ENCODE assay signal across 19 cellular contexts in the genomic region with DNA sequence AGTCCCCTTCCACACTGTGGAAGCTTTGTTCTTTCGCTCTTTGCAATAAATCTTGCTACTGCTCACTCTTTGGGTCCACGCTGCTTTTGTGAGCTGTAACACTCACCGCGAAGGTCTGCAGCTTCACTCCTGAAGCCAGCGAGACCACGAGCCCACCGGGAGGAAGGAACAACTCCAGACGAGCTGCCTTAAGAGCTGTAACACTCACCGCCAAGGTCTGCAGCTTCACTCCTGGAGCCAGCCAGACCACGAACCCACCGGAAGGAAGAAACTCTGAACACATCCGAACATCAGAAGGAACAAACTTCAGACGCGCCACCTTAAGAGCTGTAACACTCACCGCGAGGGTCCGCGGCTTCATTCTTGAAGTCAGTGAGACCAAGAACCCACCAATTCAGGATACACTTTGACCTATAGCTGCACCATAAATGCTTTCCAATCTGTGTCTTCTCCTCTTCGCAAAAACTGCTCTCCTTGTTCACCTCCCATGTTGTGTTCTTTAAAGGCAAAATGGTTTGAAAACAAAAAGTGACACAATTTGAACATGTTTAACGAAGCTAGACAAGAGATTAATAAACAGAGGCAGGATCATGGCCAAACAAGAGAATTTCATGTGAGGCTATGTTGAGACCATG. TPM values are rescaled to one million over a fixed set of nuclear protein-coding genes. Genes with fewer than 3 reads are reported as not detected.
DNase-seq lines count a peak whose midpoint lies in the region; ATAC-seq and TF ChIP-seq lines count a peak whose summit lies in the region.
"Not testable (repeated sequence)": the region's sequence is repeated elsewhere in the genome, so short reads cannot be mapped to it uniquely, and the experiment has no call there.
"Had no signal": no experiment of that assay in that cellular context is flagged by ENCODE, and none has a peak within 500 bp of the region (broad histone marks: within the 10 kb centered on the region; RNA-seq: fewer than 3 reads in every experiment).

No MANE protein-coding gene starts in this region.

- H3K4me3 ChIP-seq in CD4-positive, CD25-positive, alpha-beta regulatory T cell (ENCODE audit: low read depth, low read length), result peak overlapping the region; percentile 16
- not testable (repeated sequence) for H3K4me3 ChIP-seq in Jurkat, Clone E6-1 (ENCODE audit: low read length)

- intact Hi-C loops in activated CD8-positive, alpha-beta T cell treated with anti-CD3 and anti-CD28 coated beads for 36 hours (cut with micrococcal nuclease), result not testable (repeated sequence)

- H3K4me3 Mint-ChIP-seq in CD4-positive, CD25-positive, alpha-beta regulatory T cell, result peak overlapping the region; percentile 36 to 86 (median 76)
- H3K4me3 Mint-ChIP-seq in T-helper 2 cell treated with Interferon-gamma antibody and Interleukin-4, amounts not matched to agents 5 μg/mL and 100 μg/mL, for 36 hours, result peak overlapping the region; percentile 86
- H3K4me3 Mint-ChIP-seq in activated CD8-positive, alpha-beta T cell treated with anti-CD3 and anti-CD28 coated beads for 36 hours, result peak overlapping the region; percentile 67

- not testable (repeated sequence) for H3K9me3 ChIP-seq in CD4-positive, CD25-positive, alpha-beta regulatory T cell (ENCODE audit: control insufficient read depth in 2 of 2, low read length in 2 of 2)

- H3K4me1 ChIP-seq in CD4-positive, CD25-positive, alpha-beta regulatory T cell (ENCODE audit: control insufficient read depth, insufficient read depth, low read length, poor library complexity, severe bottlenecking), result not testable (repeated sequence)

- peak in 2 of 3 donors; percentile 16 to 38 for DNase-seq in CD4-positive, CD25-positive, alpha-beta regulatory T cell
- peak; percentile 65 for DNase-seq in Jurkat, Clone E6-1 (ENCODE audit: low read depth, low spot score)
- peak; percentile 12 for DNase-seq in T-helper 2 cell treated with Interferon-gamma antibody and Interleukin-4, amounts not matched to agents 5 μg/mL and 100 μg/mL, for 36 hours (ENCODE audit: low spot score)
- DNase-seq in activated CD8-positive, alpha-beta T cell treated with anti-CD3 and anti-CD28 coated beads for 36 hours, result peak; percentile 55
- peak; percentile 6 for DNase-seq in activated naive CD4-positive, alpha-beta T cell treated with Interleukin-2 at 50 U/mL for 16 hours
- DNase-seq in effector CD4-positive, alpha-beta T cell, result peak; percentile 15
- peak; percentile 9 for DNase-seq in stimulated activated CD4-positive, alpha-beta T cell treated with anti-CD3 and anti-CD28 coated beads, Interleukin-4, amount 100 ng/mL, for 24 hours

- peaks cover 48% of the 10 kb centered on the region for H3K27me3 Mint-ChIP-seq in CD4-positive, CD25-positive, alpha-beta regulatory T cell
- peaks cover 37% of the 10 kb centered on the region for H3K27me3 Mint-ChIP-seq in T-helper 2 cell treated with Interferon-gamma antibody and Interleukin-4, amounts not matched to agents 5 μg/mL and 100 μg/mL, for 36 hours (ENCODE audit: low read depth)
- peaks cover 23% of the 10 kb centered on the region for H3K27me3 Mint-ChIP-seq in activated CD8-positive, alpha-beta T cell treated with anti-CD3 and anti-CD28 coated beads for 36 hours

- ATAC-seq in CD4-positive, CD25-positive, alpha-beta regulatory T cell (ENCODE audit: low read depth in 2 of 2); activated CD8-positive, alpha-beta T cell treated with anti-CD3 and anti-CD28 coated beads for 36 hours: not testable (repeated sequence)

- POLR2A ChIA-PET in activated CD8-positive, alpha-beta T cell treated with anti-CD3 and anti-CD28 coated beads for 36 hours (lab: Charles Lee), result not testable (repeated sequence)

- H3K9me3 Mint-ChIP-seq in CD4-positive, CD25-positive, alpha-beta regulatory T cell; T-helper 2 cell treated with Interferon-gamma antibody and Interleukin-4, amounts not matched to agents 5 μg/mL and 100 μg/mL, for 36 hours; activated CD8-positive, alpha-beta T cell treated with anti-CD3 and anti-CD28 coated beads for 36 hours: not testable (repeated sequence)

- not testable (repeated sequence) for H3K36me3 ChIP-seq in CD4-positive, CD25-positive, alpha-beta regulatory T cell (ENCODE audit: control insufficient read depth, insufficient read depth, low read length)

- not testable (repeated sequence) for H3K27ac ChIP-seq in CD4-positive, CD25-positive, alpha-beta regulatory T cell (ENCODE audit: insufficient read depth, low read length, poor library complexity, severe bottlenecking)

- not testable (repeated sequence) for H3K36me3 Mint-ChIP-seq in CD4-positive, CD25-positive, alpha-beta regulatory T cell; T-helper 2 cell treated with Interferon-gamma antibody and Interleukin-4, amounts not matched to agents 5 μg/mL and 100 μg/mL, for 36 hours (ENCODE audit: low read depth); activated CD8-positive, alpha-beta T cell treated with anti-CD3 and anti-CD28 coated beads for 36 hours (ENCODE audit: low read depth)

- not testable (repeated sequence) for TF ChIP-seq CTCF in activated CD8-positive, alpha-beta T cell treated with anti-CD3 and anti-CD28 coated beads for 36 hours (IDR thresholded peaks at IDR 0.05)

- not testable (repeated sequence) for H3K27ac Mint-ChIP-seq in CD4-positive, CD25-positive, alpha-beta regulatory T cell; activated CD8-positive, alpha-beta T cell treated with anti-CD3 and anti-CD28 coated beads for 36 hours
- H3K27ac Mint-ChIP-seq in T-helper 2 cell treated with Interferon-gamma antibody and Interleukin-4, amounts not matched to agents 5 μg/mL and 100 μg/mL, for 36 hours, result peak overlapping the region; percentile 8

- peaks cover 0 to 12% (median 9%) of the 10 kb centered on the region in 4 donors for H3K4me1 Mint-ChIP-seq in CD4-positive, CD25-positive, alpha-beta regulatory T cell
- not testable (repeated sequence) for H3K4me1 Mint-ChIP-seq in T-helper 2 cell treated with Interferon-gamma antibody and Interleukin-4, amounts not matched to agents 5 μg/mL and 100 μg/mL, for 36 hours (ENCODE audit: low read depth); activated CD8-positive, alpha-beta T cell treated with anti-CD3 and anti-CD28 coated beads for 36 hours (ENCODE audit: low read depth)

- H3K27me3 ChIP-seq in CD4-positive, CD25-positive, alpha-beta regulatory T cell (ENCODE audit: control insufficient read depth, insufficient read depth, low read length), result not testable (repeated sequence)

- CTCF ChIA-PET in activated CD8-positive, alpha-beta T cell treated with anti-CD3 and anti-CD28 coated beads for 36 hours (lab: Charles Lee), result interaction anchor here (1.2 kb wide), 1 partner anchor 846 kb away, joined by 3 read pairs; no protein-coding TSS in a partner anchor

RNA-seq across cellular contexts. Expression of a gene that starts 22.6 kb away (rescaled TPM):
- total RNA-seq in CD4-positive, CD25-positive, alpha-beta regulatory T cell, result not detected
- polyA plus RNA-seq in CD4-positive, CD25-positive, alpha-beta regulatory T cell, result not detected
- polyA plus RNA-seq in Jurkat, Clone E6-1 (2012; ENCODE audit: insufficient read depth, insufficient read length), result not detected
- not detected for total RNA-seq in activated CD8-positive, alpha-beta T cell treated with anti-CD3 and anti-CD28 coated beads for 36 hours
- total RNA-seq: chondrocyte, endothelial cell of umbilical vein, frontal cortex, G401, heart right ventricle, kidney epithelial cell, liver, myocyte, progenitor cell of endocrine pancreas, suprapubic skin, upper lobe of right lung had no signal
- polyA plus RNA-seq: A549, endothelial cell of umbilical vein, heart right ventricle, liver had no signal

Comparison
In these comparisons a context has a peak if more than half of its experiments do, and no peak if none do; other contexts are left out.
1. DNase-seq: peak in every context shown above with its lines; median percentile 65 in Jurkat, Clone E6-1; 55 in activated CD8-positive, alpha-beta T cell treated with anti-CD3 and anti-CD28 coated beads for 36 hours; 27 in CD4-positive, CD25-positive, alpha-beta regulatory T cell; 15 in effector CD4-positive, alpha-beta T cell; 12 in T-helper 2 cell treated with Interferon-gamma antibody and Interleukin-4, amounts not matched to agents 5 μg/mL and 100 μg/mL, for 36 hours; 9 in stimulated activated CD4-positive, alpha-beta T cell treated with anti-CD3 and anti-CD28 coated beads, Interleukin-4, amount 100 ng/mL, for 24 hours; 6 in activated naive CD4-positive, alpha-beta T cell treated with Interleukin-2 at 50 U/mL for 16 hours.